ENCODE assay signal across 8 cellular contexts in the genomic region with DNA sequence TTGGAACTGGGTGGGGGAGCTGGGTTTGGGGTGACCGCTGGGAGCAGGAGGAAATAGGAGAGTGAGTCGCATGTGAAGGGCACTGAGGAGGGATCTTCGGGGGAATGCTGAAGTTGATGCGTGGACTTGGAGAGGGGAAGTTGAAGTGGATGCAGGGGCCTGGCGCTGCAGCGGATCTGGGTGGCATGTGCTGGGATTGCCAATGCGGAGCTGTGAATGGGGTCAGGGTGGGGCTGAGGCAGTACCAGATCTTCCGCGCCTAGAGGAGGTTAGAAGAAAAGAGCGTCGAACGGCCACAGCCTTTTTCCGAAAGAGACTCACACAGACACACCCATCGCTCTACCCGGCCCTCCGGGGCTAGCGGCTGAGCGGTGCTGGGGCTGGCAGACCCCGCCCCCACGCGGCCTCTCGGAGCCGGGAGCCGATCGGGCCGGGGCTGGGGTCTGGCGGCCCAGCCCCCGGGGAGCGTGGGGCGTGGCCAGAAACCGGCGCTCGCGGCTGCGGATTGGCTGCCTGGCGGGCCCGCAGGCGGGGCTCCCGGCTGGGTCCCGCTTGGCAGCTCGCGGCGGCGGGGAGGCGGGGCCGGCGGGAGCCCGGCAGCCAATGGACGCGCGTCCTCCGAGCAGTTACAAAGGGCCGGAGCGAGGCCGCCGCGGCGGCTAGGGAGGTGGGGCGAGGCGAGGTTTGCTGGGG. TPM values are rescaled to one million over a fixed set of nuclear protein-coding genes. Genes with fewer than 3 reads are reported as not detected.
DNase-seq lines count a peak whose midpoint lies in the region; ATAC-seq, FAIRE-seq and TF ChIP-seq lines count a peak whose summit lies in the region.

Gene TGFBR1, plus strand, starts transcription at position 655 of the 693 bp plus-strand sequence. CDS start 93 bp downstream, outside the sequence.

- H3K27me3 ChIP-seq in pancreas, result no peaks in the 10 kb centered on the region
- no peaks in the 10 kb centered on the region for H3K27me3 ChIP-seq in thyroid gland

- H3K36me3 ChIP-seq in pancreas, result no peaks in the 10 kb centered on the region
- no peaks in the 10 kb centered on the region for H3K36me3 ChIP-seq in thyroid gland

- 0 to 1% methylated on average over 45 to 60 of the region's 60 CpGs for WGBS in pancreas, 2 donors
- WGBS in thyroid gland, 2 donors, result 1% methylated on average over 12 to 28 of the region's 60 CpGs

- no peak for FAIRE-seq in pancreas (lab: Jason Lieb, UNC)

- H3K4me1 ChIP-seq in pancreas (peaks cover 0 to 16% (median 5%) of the 10 kb centered on the region in 3 donors), thyroid gland (peaks cover 17% of the 10 kb centered on the region in 2 donors)

- H3K9me3 ChIP-seq in pancreas (no peaks in the 10 kb centered on the region), thyroid gland (no peaks in the 10 kb centered on the region)

- H3K4me3 ChIP-seq in pancreas (peak within 1 kb of the TSS; percentile 58 to 85 (median 78)), thyroid gland (replicated peaks in 1 of 3) (peak within 1 kb of the TSS; percentile 68 to 95 (median 85))

- peak; percentile 99 for DNase-seq in GM10266 (ENCODE audit: extremely low spot score)
- peak; percentile 88 for DNase-seq in NCI-H1105 (lab: John Stamatoyannopoulos, UW)
- DNase-seq in SW 1271 (lab: John Stamatoyannopoulos, UW), result peak; percentile 55 to 83
- DNase-seq in activated naive CD8-positive, alpha-beta T cell treated with anti-CD3 and anti-CD28 coated beads, Interleukin-2, amount 50 U/mL, for 16 hours (ENCODE audit: low read depth, low spot score), result peak; percentile 80
- peak; percentile 97 for DNase-seq in Right ventricle myocardium inferior (ENCODE audit: missing footprints)
- DNase-seq in pancreas, result peak; percentile 90 to 97 (median 94)
- peak; percentile 92 to 94 for DNase-seq in thyroid gland

- peak in 1 of 2 donors; percentile 92 for TF ChIP-seq POLR2A in thyroid gland (IDR thresholded peaks at IDR 0.05)

- TF ChIP-seq CTCF in GM10266 (IDR thresholded peaks at IDR 0.05; ENCODE audit: control insufficient read depth, insufficient read depth, low read depth, missing control alignments) (no peak), pancreas (IDR thresholded peaks at IDR 0.05) (no peak), thyroid gland (IDR thresholded peaks at IDR 0.05) (peak in 1 of 6 experiments; percentile 9)

- ATAC-seq in HG02642 (IDR thresholded peaks at IDR 0.05; ENCODE audit: poor library complexity, unreplicated experiment) (peak; percentile 91), Right ventricle myocardium inferior (peak; percentile 95), pancreas (peak; percentile 88 to 95 (median 95))

- H3K27ac ChIP-seq in pancreas (peak within 1 kb of the TSS; percentile 41 to 87 (median 76)), thyroid gland (peak within 1 kb of the TSS; percentile 50 to 86 (median 83))

- intact Hi-C loops in Right ventricle myocardium inferior (cut with DNase I) (no loop called here), pancreas (cut with DNase I) (no loop called here), thyroid gland (cut with DNase I) (no loop called here)

RNA-seq across cellular contexts. Expression of gene TGFBR1, which starts in this region (rescaled TPM):
- total RNA-seq in Right ventricle myocardium inferior (14.8 TPM), pancreas (10 to 100 TPM in 5 of 6 donors, 1 to 10 TPM in 1; 10.0 to 43.6 (median 15.3) TPM), thyroid gland (10 to 100 TPM; 18.6 to 36.7 (median 28.5) TPM)
- polyA plus RNA-seq in pancreas, result 1 to 10 TPM; 3.5 to 5.5 TPM

Comparison
In these comparisons a context has a peak if more than half of its experiments do, and no peak if none do; other contexts are left out.
1. Peak in every context shown above with its lines: DNase-seq, ATAC-seq, H3K4me3 ChIP-seq and H3K27ac ChIP-seq.